ENCODE assay signal across 7 cellular contexts in the genomic region with DNA sequence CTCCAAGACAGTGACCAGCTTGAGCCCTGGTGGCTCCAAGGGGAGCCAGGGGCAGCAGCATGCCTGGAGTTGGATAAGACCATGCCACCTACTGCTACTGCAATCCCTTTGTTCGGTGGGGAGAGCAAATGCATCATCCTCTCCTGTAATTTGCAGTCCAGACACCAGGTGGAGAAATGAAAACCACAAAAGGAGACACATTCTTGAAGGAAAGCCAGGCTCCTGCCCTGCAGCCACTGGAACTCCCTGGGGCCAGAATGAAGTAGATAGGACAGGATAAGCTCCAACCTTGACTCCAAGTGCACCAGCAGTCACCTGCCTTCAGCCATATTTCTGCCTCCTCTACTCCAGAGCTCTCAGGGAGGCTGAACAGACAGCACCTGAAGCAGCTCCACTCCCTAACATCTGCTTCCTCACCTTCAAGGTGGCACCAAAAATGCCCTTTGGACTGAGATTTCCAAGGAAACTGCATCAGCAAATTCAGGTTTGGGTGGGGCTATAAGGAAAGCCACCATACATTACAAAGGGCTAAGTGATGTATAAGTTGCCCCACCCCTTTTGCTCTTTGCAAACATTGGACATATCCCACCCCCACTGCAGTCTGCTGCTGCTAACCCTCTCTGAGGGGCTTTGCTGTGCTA.
A peak's percentile ranks its signal among the peaks of the same experiment; 100 is the strongest.
DNase-seq lines count a peak whose midpoint lies in the region; ATAC-seq, FAIRE-seq and TF ChIP-seq lines count a peak whose summit lies in the region.

No MANE protein-coding gene starts in this region.

- peak; percentile 15 for DNase-seq in GM04504 (ENCODE audit: low read depth)
- peak in 4 of 5 experiments; percentile 7 to 71 (median 25) for DNase-seq in T-helper 2 cell
- DNase-seq in bronchial epithelial cell (ENCODE audit: low read depth), result peak; percentile 70
- DNase-seq in lung microvascular endothelial cell (ENCODE audit: low read depth in 2 of 2), result peak; percentile 36 to 51
- no peak for DNase-seq in NCI-H2171 treated with DMSO at 0.1 percent for 48 hours (lab: John Stamatoyannopoulos, UW)

- no peak overlapping the region for H3K4me3 ChIP-seq in bronchial epithelial cell (ENCODE audit: low read depth, low read length)

- H3K36me3 ChIP-seq in bronchial epithelial cell (ENCODE audit: control insufficient read depth, insufficient read depth, low read length), result no peaks in the 10 kb centered on the region

- no peaks in the 10 kb centered on the region for H3K27me3 ChIP-seq in bronchial epithelial cell (ENCODE audit: control insufficient read depth, insufficient read depth, low read length)

- FAIRE-seq in bronchial epithelial cell (lab: Jason Lieb, UNC), result no peak

- peak; percentile 64 for TF ChIP-seq CTCF in bronchial epithelial cell (IDR thresholded peaks at IDR 0.05; ENCODE audit: insufficient read depth, low read length, severe bottlenecking)

- ATAC-seq in HG03342 (IDR thresholded peaks at IDR 0.05; ENCODE audit: unreplicated experiment), result peak; percentile 66
- ATAC-seq in GM19035 (IDR thresholded peaks at IDR 0.05; ENCODE audit: unreplicated experiment), result no peak
